ENCODE assay signal across 17 cellular contexts in genomic region chr10:78255214-78255613, GRCh38.
DNase-seq lines count a peak whose midpoint lies in the region; ATAC-seq and TF ChIP-seq lines count a peak whose summit lies in the region.
"Had no signal": no experiment of that assay in that cellular context is flagged by ENCODE, and none has a peak within 500 bp of the region (broad histone marks: within the 10 kb centered on the region; RNA-seq: fewer than 3 reads in every experiment).

No MANE protein-coding gene starts in this region.

- H3K9ac ChIP-seq in mammary epithelial cell (ENCODE audit: insufficient read depth, low read length): no peak overlapping the region
- H3K9ac ChIP-seq in neuronal stem cell (ENCODE audit: low read depth, low read length, poor library complexity): no peak overlapping the region

- H3K18ac ChIP-seq in neuronal stem cell (ENCODE audit: low read length): no peak overlapping the region

- H3K27ac ChIP-seq in mammary epithelial cell (ENCODE audit: insufficient read depth, low read depth, low read length): no peak overlapping the region
- peak overlapping the region; percentile 47 for H3K27ac ChIP-seq in muscle layer of duodenum (ENCODE audit: low read length)
- H3K27ac ChIP-seq in lower lobe of right lung: no peak overlapping the region
- H3K27ac ChIP-seq in neuronal stem cell (replicated peaks; ENCODE audit: low read length): no peak overlapping the region

- H3K79me2 ChIP-seq in mammary epithelial cell (ENCODE audit: insufficient read depth, low read length): no peaks in the 10 kb centered on the region

- no peak overlapping the region for H3K4ac ChIP-seq in neuronal stem cell (ENCODE audit: low read length)

- no peak overlapping the region for H3K14ac ChIP-seq in neuronal stem cell (ENCODE audit: low read length)

- dilution Hi-C loops in mammary epithelial cell (cut with HindIII; ENCODE audit: low sequenced_read_pairs): no loop called here

- H3K9me3 ChIP-seq in mammary epithelial cell (replicated peaks; ENCODE audit: insufficient read depth, low read length) (no peaks in the 10 kb centered on the region), muscle layer of duodenum (ENCODE audit: control insufficient read depth in 1 of 2, low read length in 2 of 2) (no peaks in the 10 kb centered on the region), lower lobe of right lung (no peaks in the 10 kb centered on the region), neuronal stem cell (replicated peaks in 1 of 2; ENCODE audit: control insufficient read depth in 2 of 2, insufficient read depth in 1 of 2, low read depth in 1 of 2, low read length in 2 of 2) (no peaks in the 10 kb centered on the region)
- H3K9me3 ChIP-seq: right atrium auricular region had no signal

- H3K36me3 ChIP-seq in mammary epithelial cell (ENCODE audit: insufficient read depth, low read length) (no peaks in the 10 kb centered on the region), muscle layer of duodenum (ENCODE audit: control insufficient read depth in 1 of 2, insufficient read depth in 2 of 2, low read length in 2 of 2) (no peaks in the 10 kb centered on the region), lower lobe of right lung (no peaks in the 10 kb centered on the region), neuronal stem cell (replicated peaks in 1 of 2; ENCODE audit: control insufficient read depth in 2 of 2, insufficient read depth in 2 of 2, low read length in 2 of 2) (no peaks in the 10 kb centered on the region)
- H3K36me3 ChIP-seq: right atrium auricular region had no signal

- no peak overlapping the region for H2BK15ac ChIP-seq in neuronal stem cell (ENCODE audit: low read length)

- no peak overlapping the region for H4K91ac ChIP-seq in neuronal stem cell (ENCODE audit: low read depth, low read length, poor library complexity)

- intact Hi-C loops in mammary epithelial cell (cut with micrococcal nuclease) (loop anchor here (10.0 kb wide), 1 partner anchor 730 kb away; no protein-coding TSS in a partner anchor), lower lobe of right lung (cut with DNase I) (no loop called here)

- in situ Hi-C loops in mammary epithelial cell (cut with MboI; ENCODE audit: low sequenced_read_pairs in 2 of 2): no loop called here

- peaks cover 20% of the 10 kb centered on the region for H3K4me1 ChIP-seq in mammary epithelial cell (ENCODE audit: insufficient read depth, low read length)
- peaks cover 0 to 5% of the 10 kb centered on the region in 2 donors for H3K4me1 ChIP-seq in muscle layer of duodenum (ENCODE audit: control insufficient read depth in 1 of 2, insufficient read depth in 2 of 2, low read length in 2 of 2)
- H3K4me1 ChIP-seq in lower lobe of right lung: peaks cover 12% of the 10 kb centered on the region
- peaks cover 4 to 7% of the 10 kb centered on the region in 2 donors for H3K4me1 ChIP-seq in neuronal stem cell (ENCODE audit: control insufficient read depth in 2 of 2, insufficient read depth in 1 of 2, low read depth in 1 of 2, low read length in 2 of 2)

- H3K9me3 Mint-ChIP-seq in effector memory CD8-positive, alpha-beta T cell: no peaks in the 10 kb centered on the region
- H3K9me3 Mint-ChIP-seq: central memory CD8-positive, alpha-beta T cell; natural killer cell treated with Interleukin-12 subunit alpha and Interleukin-12 subunit beta and Interleukin-15 and Interleukin-18, amount 100 ng/mL, for 72 hours had no signal

- no TSS peak for BruUV-seq in mammary epithelial cell (replicated peaks; lab: Mats Ljungman, UMichigan)

- no peak overlapping the region for H3K4me3 ChIP-seq in mammary epithelial cell (replicated peaks in 1 of 3; ENCODE audit: insufficient read depth in 1 of 3, low read depth in 2 of 3, low read length in 3 of 3)
- H3K4me3 ChIP-seq in muscle layer of duodenum (ENCODE audit: low read depth in 1 of 2, low read length in 2 of 2): no peak overlapping the region
- H3K4me3 ChIP-seq in lower lobe of right lung: no peak overlapping the region
- no peak overlapping the region for H3K4me3 ChIP-seq in neuronal stem cell (ENCODE audit: low read length in 2 of 2)
- H3K4me3 ChIP-seq: right atrium auricular region had no signal

- ATAC-seq in lower lobe of right lung: no peak
- ATAC-seq in effector memory CD8-positive, alpha-beta T cell (replicated peaks): no peak
- ATAC-seq: left lobe of liver had no signal

- no peak overlapping the region for H3K27ac Mint-ChIP-seq in effector memory CD8-positive, alpha-beta T cell
- H3K27ac Mint-ChIP-seq: natural killer cell treated with Interleukin-12 subunit alpha and Interleukin-12 subunit beta and Interleukin-15 and Interleukin-18, amount 100 ng/mL, for 72 hours had no signal

- H4K8ac ChIP-seq in neuronal stem cell (ENCODE audit: low read depth, low read length): no peak overlapping the region

- peak overlapping the region; percentile 62 for H2AFZ ChIP-seq in mammary epithelial cell (ENCODE audit: low read depth, low read length)
- no peak overlapping the region for H2AFZ ChIP-seq in neuronal stem cell (ENCODE audit: low read length)

- DNase-seq in A172 (ENCODE audit: low spot score): peak; percentile 44
- DNase-seq in HT1080 (ENCODE audit: low read depth): peak; percentile 50
- peak; percentile 37 for DNase-seq in mammary epithelial cell
- DNase-seq in lower lobe of right lung: no peak
- no peak for DNase-seq in effector memory CD8-positive, alpha-beta T cell
- DNase-seq in NCI-H1417 (lab: John Stamatoyannopoulos, UW): no peak
- no peak for DNase-seq in neuronal stem cell (ENCODE audit: low spot score)
- DNase-seq: activated CD4-positive, CD25-positive, alpha-beta regulatory T cell; activated naive CD4-positive, alpha-beta T cell treated with anti-CD3 and anti-CD28 coated beads, Interleukin-2, amount 50 U/mL, for 16 hours; NCI-H1436 treated with DMSO at 0.1 percent for 48 hours; stimulated activated CD4-positive, alpha-beta T cell treated with anti-CD3 and anti-CD28 coated beads, Interleukin-4, amount 100 ng/mL, for 24 hours; T-helper 1 cell had no signal

- no peak overlapping the region for H3K4me3 Mint-ChIP-seq in effector memory CD8-positive, alpha-beta T cell
- H3K4me3 Mint-ChIP-seq: central memory CD8-positive, alpha-beta T cell; natural killer cell treated with Interleukin-12 subunit alpha and Interleukin-12 subunit beta and Interleukin-15 and Interleukin-18, amount 100 ng/mL, for 72 hours had no signal

- peaks cover 11 to 32% of the 10 kb centered on the region in 2 donors for H3K27me3 Mint-ChIP-seq in effector memory CD8-positive, alpha-beta T cell

- H2BK12ac ChIP-seq in neuronal stem cell (ENCODE audit: low read length): no peak overlapping the region

- no peak overlapping the region for H2BK120ac ChIP-seq in neuronal stem cell (ENCODE audit: low read depth, low read length)

- CTCF ChIA-PET in mammary epithelial cell (lab: Charles Lee; ENCODE audit: low non-redundant PET): no interaction called here

- TF ChIP-seq CTCF in mammary epithelial cell (conservative IDR thresholded peaks at IDR 0.05 in 1 of 2, IDR thresholded peaks at IDR 0.05 in 1 of 2; ENCODE audit: extremely low read depth in 1 of 2, insufficient read depth in 1 of 2, low read depth in 1 of 2, low read length in 2 of 2) (no peak), lower lobe of right lung (IDR thresholded peaks at IDR 0.05) (no peak)

- H3K79me1 ChIP-seq in neuronal stem cell (ENCODE audit: low read depth, low read length): no peaks in the 10 kb centered on the region

- no peak overlapping the region for H2AK5ac ChIP-seq in neuronal stem cell (ENCODE audit: low read depth, low read length)

- H3K4me1 Mint-ChIP-seq in effector memory CD8-positive, alpha-beta T cell (ENCODE audit: low read depth in 2 of 2): peaks cover 8% of the 10 kb centered on the region in 2 donors

- H3K23ac ChIP-seq in neuronal stem cell (ENCODE audit: low read depth, low read length, poor library complexity): no peak overlapping the region

- H4K20me1 ChIP-seq in mammary epithelial cell (ENCODE audit: insufficient read depth, low read length): no peaks in the 10 kb centered on the region

- no peak overlapping the region for H2BK5ac ChIP-seq in neuronal stem cell (ENCODE audit: low read length)

- no peaks in the 10 kb centered on the region for H3K27me3 ChIP-seq in mammary epithelial cell (ENCODE audit: insufficient read depth, low read length)
- H3K27me3 ChIP-seq in muscle layer of duodenum (ENCODE audit: low read depth, low read length): no peaks in the 10 kb centered on the region
- no peaks in the 10 kb centered on the region for H3K27me3 ChIP-seq in lower lobe of right lung (ENCODE audit: low read depth)
- no peaks in the 10 kb centered on the region for H3K27me3 ChIP-seq in neuronal stem cell (ENCODE audit: control insufficient read depth in 3 of 3, insufficient read depth in 3 of 3, low read depth in 1 of 3, low read length in 3 of 3)
- H3K27me3 ChIP-seq: right atrium auricular region had no signal

- 90% methylated on average over 2 of the region's 3 CpGs for WGBS in mammary epithelial cell (ENCODE audit: low coverage, missing lambda C conversion rate)
- WGBS in neuronal stem cell (ENCODE audit: extremely low coverage in 2 of 2, insufficient read length in 2 of 2, insufficient replicate concordance in 1 of 2), 2 donors: no CpG with 5 or more reads among the region's 3 CpGs

- no peak overlapping the region for H3K4me2 ChIP-seq in mammary epithelial cell (ENCODE audit: insufficient read depth, low read depth, low read length)
- no peak overlapping the region for H3K4me2 ChIP-seq in neuronal stem cell (ENCODE audit: insufficient read depth, low read length, poor library complexity, severe bottlenecking)

- no peaks in the 10 kb centered on the region for H3K36me3 Mint-ChIP-seq in effector memory CD8-positive, alpha-beta T cell (ENCODE audit: insufficient read depth)
- H3K36me3 Mint-ChIP-seq: natural killer cell treated with Interleukin-12 subunit alpha and Interleukin-12 subunit beta and Interleukin-15 and Interleukin-18, amount 100 ng/mL, for 72 hours had no signal

Comparison
In these comparisons a context has a peak if more than half of its experiments do, and no peak if none do; other contexts are left out.
1. DNase-seq: peak in A172 (single experiment), HT1080 (single experiment) and mammary epithelial cell (single experiment); none in lower lobe of right lung (single experiment), effector memory CD8-positive, alpha-beta T cell (0 of 3), NCI-H1417 (0 of 3) and neuronal stem cell (single experiment).